In genomic region chr2:45267062-45267702, GRCh38 we compare ENCODE assay signal across 1 cellular context.
TF ChIP-seq lines count a peak whose summit lies in the region.

No MANE protein-coding gene starts in this region.

TF ChIP-seq in HepG2, 621 proteins besides CTCF, POLR2A, EP300 and RAD21 (continued from another document):
- no peak for TF ChIP-seq ZBTB37 (CRISPR knock-in tag; IDR thresholded peaks at IDR 0.05)
- TF ChIP-seq NR2C2 (CRISPR knock-in tag; IDR thresholded peaks at IDR 0.05; ENCODE audit: borderline replicate concordance) = 0 out of 2 replicates have a peak, but pooled peaks have one; percentile 19
- TF ChIP-seq JUNB (CRISPR knock-in tag; IDR thresholded peaks at IDR 0.05; ENCODE audit: borderline replicate concordance) = no peak
- no peak for TF ChIP-seq FOXA1 (IDR thresholded peaks at IDR 0.05)
- TF ChIP-seq FOXA1 (CRISPR knock-in tag; IDR thresholded peaks at IDR 0.05) = peak; percentile 5; the same call in 1 of the 2 replicates
- peak; percentile 36; the same call in 1 of the 2 replicates for TF ChIP-seq NFYB (CRISPR knock-in tag; IDR thresholded peaks at IDR 0.05)
- TF ChIP-seq RAD51 (IDR thresholded peaks at IDR 0.05; ENCODE audit: borderline replicate concordance) = peak; percentile 55; the same call in 1 of the 2 replicates
- no peak for TF ChIP-seq MEF2D (CRISPR knock-in tag; IDR thresholded peaks at IDR 0.05)
- TF ChIP-seq RFX3 (CRISPR knock-in tag; IDR thresholded peaks at IDR 0.05) = no peak
- TF ChIP-seq CSRNP2 (CRISPR knock-in tag; conservative IDR thresholded peaks at IDR 0.05; ENCODE audit: low read depth) = no peak
